ENCODE assay signal across 13 cellular contexts in genomic region chr17:77886387-77886728, GRCh38.
DNase-seq lines count a peak whose midpoint lies in the region; ATAC-seq, FAIRE-seq and TF ChIP-seq lines count a peak whose summit lies in the region.
"Had no signal": no experiment of that assay in that cellular context is flagged by ENCODE, and none has a peak within 500 bp of the region (broad histone marks: within the 10 kb centered on the region; RNA-seq: fewer than 3 reads in every experiment).

No MANE protein-coding gene starts in this region.

- H3K4me3 ChIP-seq in HL-60 (replicated peaks; ENCODE audit: insufficient read depth, low read length) (no peak overlapping the region), HepG2 (replicated peaks in 1 of 3; ENCODE audit: insufficient read depth in 1 of 3, low read depth in 2 of 3, low read length in 3 of 3) (no peak overlapping the region), PC-3 (ENCODE audit: low read length) (no peak overlapping the region)

- in situ Hi-C loops in HepG2 (cut with HindIII; ENCODE audit: extremely low pct_ligation_motif_present, low pct_unique_long_range_greater_than_20kb), result no loop called here

- FAIRE-seq in HepG2 (lab: Jason Lieb, UNC), result no peak
- FAIRE-seq: D721Med had no signal

- H3K4me1 ChIP-seq in HepG2 (ENCODE audit: insufficient read depth, low read length) (peaks cover 13% of the 10 kb centered on the region), PC-3 (ENCODE audit: insufficient read depth, low read length) (peaks cover 10% of the 10 kb centered on the region; the same call in 1 of the 2 replicates)

- TF ChIP-seq EP300 in HepG2 (IDR thresholded peaks at IDR 0.05; ENCODE audit: low read depth in 2 of 2, low read length in 2 of 2), result no peak
- TF ChIP-seq EP300 in HepG2 (CRISPR knock-in tag; IDR thresholded peaks at IDR 0.05; ENCODE audit: borderline replicate concordance), result no peak

- H3K9ac ChIP-seq in HepG2 (ENCODE audit: insufficient read depth, low read depth, low read length) (no peak overlapping the region), PC-3 (ENCODE audit: low read length) (no peak overlapping the region)

- no peak overlapping the region for H3K4me2 ChIP-seq in HepG2 (ENCODE audit: low read depth, low read length)
- no peak overlapping the region for H3K4me2 ChIP-seq in PC-3 (ENCODE audit: low read length)

- H3K9me2 ChIP-seq in PC-3 (replicated peaks; ENCODE audit: low read length), result no peaks in the 10 kb centered on the region

- BruUV-seq in HepG2 (replicated peaks; lab: Mats Ljungman, UMichigan), result no TSS peak
- no TSS peak for BruUV-seq in PC-3 (replicated peaks; lab: Mats Ljungman, UMichigan)

- H4K20me1 ChIP-seq in HepG2 (ENCODE audit: insufficient read depth, low read length) (no peaks in the 10 kb centered on the region; the same call in 1 of the 2 replicates), PC-3 (ENCODE audit: low read length) (no peaks in the 10 kb centered on the region)

- 41% methylated on average over 13 of the region's 13 CpGs for WGBS in HepG2 (ENCODE audit: low lambda C conversion rate)

- H3K27me3 ChIP-seq in HL-60 (ENCODE audit: insufficient read depth, poor library complexity, severe bottlenecking) (peaks cover 20% of the 10 kb centered on the region), HepG2 (ENCODE audit: control insufficient read depth in 1 of 2, insufficient read depth in 2 of 2, low read length in 2 of 2) (peaks cover 9 to 76% of the 10 kb centered on the region in 2 experiments), PC-3 (ENCODE audit: low read length) (peaks cover 85% of the 10 kb centered on the region)

- TF ChIP-seq CTCF in CD14-positive monocyte (IDR thresholded peaks at IDR 0.05) (no peak), HL-60 (IDR thresholded peaks at IDR 0.05; ENCODE audit: insufficient read depth, low read length) (no peak), WTC11 (IDR thresholded peaks at IDR 0.05) (no peak), HepG2 (CRISPR knock-in tag; IDR thresholded peaks at IDR 0.05) (no peak), PC-3 (conservative IDR thresholded peaks at IDR 0.05; ENCODE audit: low read depth, low read length) (no peak)

- POLR2A ChIA-PET in WTC11 (lab: Charles Lee) (interaction anchor here (2.0 kb wide), 1 partner anchor 72 kb away, joined by 6 read pairs; the partner anchor contains the start of gene TNRC6C), HepG2 (lab: Yijun Ruan, JAX) (interaction anchor here (1.4 kb wide), 1 partner anchor 72 kb away, joined by 4 read pairs; the partner anchor contains the start of gene TNRC6C), PC-3 (lab: Charles Lee; ENCODE audit: unreplicated experiment) (no interaction called here)

- H3F3A ChIP-seq in PC-3 (ENCODE audit: low read length, unreplicated experiment), result no peaks in the 10 kb centered on the region

- TF ChIP-seq RAD21 in HepG2 (CRISPR knock-in tag; IDR thresholded peaks at IDR 0.05), result no peak

- no peak for ATAC-seq in WTC11
- ATAC-seq in HepG2, result no peak
- ATAC-seq in PC-3, result no peak
- no peak for ATAC-seq in stimulated activated effector memory CD8-positive, alpha-beta T cell treated with anti-CD3 and anti-CD28 coated beads, Interleukin-12 subunit alpha, Interleukin-12 subunit beta, amount 100 ng/mL, for 72 hours
- ATAC-seq: left lobe of liver had no signal

- H3K9me3 ChIP-seq in HepG2 (ENCODE audit: low read length) (no peaks in the 10 kb centered on the region), PC-3 (ENCODE audit: low read length) (no peaks in the 10 kb centered on the region)

- H3K4me3 Mint-ChIP-seq in CD14-positive monocyte (peak overlapping the region; percentile 51 to 95), WTC11 (no peak overlapping the region)
- no peak overlapping the region for H3K4me3 Mint-ChIP-seq in stimulated activated effector memory CD8-positive, alpha-beta T cell treated with anti-CD3 and anti-CD28 coated beads, Interleukin-12 subunit alpha, Interleukin-12 subunit beta, amount 100 ng/mL, for 72 hours

- peak; percentile 92 for DNase-seq in CD14-positive monocyte (ENCODE audit: low spot score)
- DNase-seq in HL-60 (ENCODE audit: low read depth in 1 of 2, low spot score in 1 of 2), result peak; percentile 50 to 73
- DNase-seq in WTC11 (ENCODE audit: low spot score), result no peak
- DNase-seq in HepG2 (ENCODE audit: low spot score), result no peak
- no peak for DNase-seq in C1 segment of cervical spinal cord (lab: John Stamatoyannopoulos, UW)
- no peak for DNase-seq in PC-3
- DNase-seq in stimulated activated effector memory CD8-positive, alpha-beta T cell treated with anti-CD3 and anti-CD28 coated beads, Interleukin-12 subunit alpha, Interleukin-12 subunit beta, amount 100 ng/mL, for 72 hours (ENCODE audit: low spot score in 2 of 2), result no peak
- DNase-seq in NCI-H1436 treated with DMSO at 0.1 percent for 48 hours (lab: John Stamatoyannopoulos, UW), result no peak
- DNase-seq: central memory CD4-positive, alpha-beta T cell; Kasumi-1; NCI-H69 had no signal

- peaks cover 5 to 13% of the 10 kb centered on the region in 2 donors for H3K36me3 Mint-ChIP-seq in CD14-positive monocyte
- H3K36me3 Mint-ChIP-seq in WTC11, result no peaks in the 10 kb centered on the region
- H3K36me3 Mint-ChIP-seq in stimulated activated effector memory CD8-positive, alpha-beta T cell treated with anti-CD3 and anti-CD28 coated beads, Interleukin-12 subunit alpha, Interleukin-12 subunit beta, amount 100 ng/mL, for 72 hours, result peaks cover 4% of the 10 kb centered on the region

- peak overlapping the region; percentile 72 to 96 (median 96) for H3K27ac Mint-ChIP-seq in CD14-positive monocyte
- no peak overlapping the region for H3K27ac Mint-ChIP-seq in WTC11
- no peak overlapping the region for H3K27ac Mint-ChIP-seq in stimulated activated effector memory CD8-positive, alpha-beta T cell treated with anti-CD3 and anti-CD28 coated beads, Interleukin-12 subunit alpha, Interleukin-12 subunit beta, amount 100 ng/mL, for 72 hours

- peaks cover 0 to 7% (median 4%) of the 10 kb centered on the region in 7 donors for H3K9me3 Mint-ChIP-seq in CD14-positive monocyte
- H3K9me3 Mint-ChIP-seq in WTC11, result no peaks in the 10 kb centered on the region
- H3K9me3 Mint-ChIP-seq in stimulated activated effector memory CD8-positive, alpha-beta T cell treated with anti-CD3 and anti-CD28 coated beads, Interleukin-12 subunit alpha, Interleukin-12 subunit beta, amount 100 ng/mL, for 72 hours, result no peaks in the 10 kb centered on the region

- intact Hi-C loops in CD14-positive monocyte (cut with micrococcal nuclease) (loop anchor here in 1 of 2 donors (2.0 to 5.0 kb wide), 2 partner anchors 16 to 71 kb away; partner anchors contain the start of gene TNRC6C), HepG2 (cut with micrococcal nuclease; ENCODE audit: unreplicated experiment) (no loop called here), PC-3 (cut with micrococcal nuclease) (no loop called here)

- H3K4me1 Mint-ChIP-seq in CD14-positive monocyte (peaks cover 64% of the 10 kb centered on the region), WTC11 (peaks cover 38% of the 10 kb centered on the region)
- peaks cover 67% of the 10 kb centered on the region for H3K4me1 Mint-ChIP-seq in stimulated activated effector memory CD8-positive, alpha-beta T cell treated with anti-CD3 and anti-CD28 coated beads, Interleukin-12 subunit alpha, Interleukin-12 subunit beta, amount 100 ng/mL, for 72 hours

- H3K27me3 Mint-ChIP-seq in CD14-positive monocyte (ENCODE audit: low read depth in 3 of 3), result peaks cover 39 to 76% (median 63%) of the 10 kb centered on the region in 3 donors
- H3K27me3 Mint-ChIP-seq in WTC11 (ENCODE audit: low read depth), result peaks cover 33% of the 10 kb centered on the region

- no peak for TF ChIP-seq POLR2A in HepG2 (IDR thresholded peaks at IDR 0.05; ENCODE audit: insufficient read depth in 1 of 2, low read depth in 2 of 2, low read length in 2 of 2)

- CTCF ChIA-PET in WTC11 (lab: Charles Lee), result interaction anchor here (0.6 to 2.1 kb wide), 8 partner anchors 9 to 346 kb away, joined by 3 to 5 read pairs (median 4); no protein-coding TSS in a partner anchor
- CTCF ChIA-PET in HepG2 (lab: Yijun Ruan, JAX; ENCODE audit: low intra/inter-chr PET ratio, low total read pairs), result no interaction called here
- CTCF ChIA-PET in PC-3 (lab: Charles Lee), result interaction anchor here (0.8 kb wide), 1 partner anchor 343 kb away, joined by 3 read pairs; no protein-coding TSS in a partner anchor

- H2AFZ ChIP-seq in HepG2 (ENCODE audit: low read length), result no peak overlapping the region
- no peak overlapping the region for H2AFZ ChIP-seq in PC-3 (ENCODE audit: low read length)

- no peaks in the 10 kb centered on the region for H3K36me3 ChIP-seq in HepG2 (replicated peaks in 1 of 2; ENCODE audit: control insufficient read depth in 1 of 2, insufficient read depth in 2 of 2, low read length in 2 of 2)
- H3K36me3 ChIP-seq in PC-3 (ENCODE audit: low read depth, low read length), result no peaks in the 10 kb centered on the region

- H3K79me2 ChIP-seq in HepG2 (ENCODE audit: insufficient read depth, low read length) (no peaks in the 10 kb centered on the region), PC-3 (ENCODE audit: low read length) (no peaks in the 10 kb centered on the region)

- H3K27ac ChIP-seq in HL-60 (replicated peaks), result no peak overlapping the region
- no peak overlapping the region for H3K27ac ChIP-seq in HepG2 (ENCODE audit: extremely low read length, insufficient read depth, low read length)
- H3K27ac ChIP-seq in PC-3 (ENCODE audit: low read length), result no peak overlapping the region

TF ChIP-seq in WTC11, 78 proteins besides CTCF, POLR2A, EP300 and RAD21 (continues in another document):
- TF ChIP-seq CREB1 (CRISPR knock-in tag; IDR thresholded peaks at IDR 0.05), result no peak

TF ChIP-seq in HepG2, 621 proteins besides CTCF, POLR2A, EP300 and RAD21:
- no peak for TF ChIP-seq REL (CRISPR knock-in tag; conservative IDR thresholded peaks at IDR 0.05)
- peak; percentile 24; the same call in 1 of the 2 replicates for TF ChIP-seq CEBPG (CRISPR knock-in tag; IDR thresholded peaks at IDR 0.05)
- peak; percentile 23; the same call in 1 of the 2 replicates for TF ChIP-seq GABPB1 (CRISPR knock-in tag; IDR thresholded peaks at IDR 0.05)
- peak in 1 of 2 experiments; percentile 69; a peak in 2 of 4 replicates for TF ChIP-seq ATF4 (CRISPR knock-in tag; IDR thresholded peaks at IDR 0.05)
- TF ChIP-seq CEBPB (IDR thresholded peaks at IDR 0.05; ENCODE audit: borderline replicate concordance, low read depth, low read length), result peak; percentile 76

Comparison
In these comparisons a context has a peak if more than half of its experiments do, and no peak if none do; other contexts are left out.
1. DNase-seq: peak in CD14-positive monocyte (single experiment) and HL-60 (2 of 2); none in WTC11 (single experiment), HepG2 (single experiment), C1 segment of cervical spinal cord (0 of 14), PC-3 (single experiment), stimulated activated effector memory CD8-positive, alpha-beta T cell treated with anti-CD3 and anti-CD28 coated beads, Interleukin-12 subunit alpha, Interleukin-12 subunit beta, amount 100 ng/mL, for 72 hours (0 of 2) and NCI-H1436 treated with DMSO at 0.1 percent for 48 hours (single experiment).
2. H3K27ac Mint-ChIP-seq: peak in CD14-positive monocyte (7 of 7); none in WTC11 (single experiment) and stimulated activated effector memory CD8-positive, alpha-beta T cell treated with anti-CD3 and anti-CD28 coated beads, Interleukin-12 subunit alpha, Interleukin-12 subunit beta, amount 100 ng/mL, for 72 hours (single experiment).
3. H3K4me3 Mint-ChIP-seq: peak in CD14-positive monocyte (2 of 2); none in WTC11 (single experiment) and stimulated activated effector memory CD8-positive, alpha-beta T cell treated with anti-CD3 and anti-CD28 coated beads, Interleukin-12 subunit alpha, Interleukin-12 subunit beta, amount 100 ng/mL, for 72 hours (single experiment).